Comparison of ENCODE assay signal across 27 cellular contexts in genomic region chr1:29321176-29321575, GRCh38.
"Had no signal": no experiment of that assay in that cellular context is flagged by ENCODE, and none has a peak within 500 bp of the region (broad histone marks: within the 10 kb centered on the region; RNA-seq: fewer than 3 reads in every experiment).

No MANE protein-coding gene starts in this region.

- H3K4me3 Mint-ChIP-seq: naive thymus-derived CD4-positive, alpha-beta T cell; natural killer cell; nephron; neural progenitor cell; stimulated activated effector memory CD8-positive, alpha-beta T cell treated with anti-CD3 and anti-CD28 coated beads, Interleukin-12 subunit alpha, Interleukin-12 subunit beta, amount 100 ng/mL, for 72 hours; stimulated activated naive B cell treated with anti-CD40 and anti-IgM and Interleukin-4, amounts not matched to agents 10 μg/mL and 1 μg/mL and 100 μg/mL, for 72 hours; stimulated activated naive CD8-positive, alpha-beta T cell treated with anti-CD3 and anti-CD28 coated beads, Interleukin-15, Interleukin-2, amounts not matched to agents 100 ng/mL and 50 ng/mL, for 24 hours had no signal

- H3K4me1 ChIP-seq: pancreas, psoas muscle, sigmoid colon, stomach, thyroid gland, tibial nerve, upper lobe of right lung, uterus had no signal

- H3K4me3 ChIP-seq: neural progenitor cell, pancreas, psoas muscle, right lobe of liver, sigmoid colon, stomach, thoracic aorta, thyroid gland, tibial nerve, upper lobe of right lung, uterus had no signal

- H3K27me3 Mint-ChIP-seq: naive thymus-derived CD4-positive, alpha-beta T cell; progenitor cell of endocrine pancreas; stimulated activated naive CD8-positive, alpha-beta T cell treated with anti-CD3 and anti-CD28 coated beads, Interleukin-15, Interleukin-2, amounts not matched to agents 100 ng/mL and 50 ng/mL, for 24 hours had no signal

- H3K9me3 Mint-ChIP-seq: naive thymus-derived CD4-positive, alpha-beta T cell; natural killer cell; nephron; neural progenitor cell; stimulated activated effector memory CD8-positive, alpha-beta T cell treated with anti-CD3 and anti-CD28 coated beads, Interleukin-12 subunit alpha, Interleukin-12 subunit beta, amount 100 ng/mL, for 72 hours; stimulated activated naive B cell treated with anti-CD40 and anti-IgM and Interleukin-4, amounts not matched to agents 10 μg/mL and 1 μg/mL and 100 μg/mL, for 72 hours; stimulated activated naive CD8-positive, alpha-beta T cell treated with anti-CD3 and anti-CD28 coated beads, Interleukin-15, Interleukin-2, amounts not matched to agents 100 ng/mL and 50 ng/mL, for 24 hours had no signal

- H3K9me3 ChIP-seq: pancreas, psoas muscle, right lobe of liver, sigmoid colon, stomach, thoracic aorta, thyroid gland, tibial nerve, upper lobe of right lung, uterus had no signal

- ATAC-seq: naive thymus-derived CD4-positive, alpha-beta T cell; natural killer cell; psoas muscle; right cardiac atrium; right lobe of liver; stimulated activated effector memory CD8-positive, alpha-beta T cell treated with anti-CD3 and anti-CD28 coated beads, Interleukin-12 subunit alpha, Interleukin-12 subunit beta, amount 100 ng/mL, for 72 hours; upper lobe of right lung had no signal

- H3K27ac Mint-ChIP-seq: naive thymus-derived CD4-positive, alpha-beta T cell; natural killer cell; nephron; progenitor cell of endocrine pancreas; stimulated activated effector memory CD8-positive, alpha-beta T cell treated with anti-CD3 and anti-CD28 coated beads, Interleukin-12 subunit alpha, Interleukin-12 subunit beta, amount 100 ng/mL, for 72 hours; stimulated activated naive B cell treated with anti-CD40 and anti-IgM and Interleukin-4, amounts not matched to agents 10 μg/mL and 1 μg/mL and 100 μg/mL, for 72 hours; stimulated activated naive CD8-positive, alpha-beta T cell treated with anti-CD3 and anti-CD28 coated beads, Interleukin-15, Interleukin-2, amounts not matched to agents 100 ng/mL and 50 ng/mL, for 24 hours had no signal

- H3K4me1 Mint-ChIP-seq: naive thymus-derived CD4-positive, alpha-beta T cell; natural killer cell; nephron; stimulated activated naive B cell treated with anti-CD40 and anti-IgM and Interleukin-4, amounts not matched to agents 10 μg/mL and 1 μg/mL and 100 μg/mL, for 72 hours had no signal

- H3K36me3 ChIP-seq: neural progenitor cell, pancreas, right lobe of liver, upper lobe of right lung, uterus had no signal

- DNase-seq: naive thymus-derived CD4-positive, alpha-beta T cell; natural killer cell; occipital lobe; pancreas; psoas muscle; right cardiac atrium; right lobe of liver; small intestine; stimulated activated CD4-positive, alpha-beta T cell treated with anti-CD3 and anti-CD28 coated beads, Interleukin-15, amount 100 ng/mL, for 24 hours; stimulated activated CD4-positive, alpha-beta T cell treated with anti-CD3 and anti-CD28 coated beads, Interleukin-2, amount 100 ng/mL, for 24 hours; stimulated activated CD4-positive, alpha-beta T cell treated with anti-CD3 and anti-CD28 coated beads, Interleukin-2, amount 100 ng/mL, for 48 hours; stimulated activated CD4-positive, alpha-beta T cell treated with anti-CD3 and anti-CD28 coated beads, Interleukin-4, amount 100 ng/mL, for 24 hours; stimulated activated naive B cell treated with anti-CD40 and anti-IgM and Interleukin-4, amounts not matched to agents 10 μg/mL and 1 μg/mL and 100 μg/mL, for 72 hours; stimulated activated naive CD4-positive, alpha-beta T cell treated with Interleukin-2 at 50 U/mL for 16 hours; stomach; thyroid gland; trophoblast cell; uterus had no signal

- H3K36me3 Mint-ChIP-seq: naive thymus-derived CD4-positive, alpha-beta T cell; natural killer cell; stimulated activated effector memory CD8-positive, alpha-beta T cell treated with anti-CD3 and anti-CD28 coated beads, Interleukin-12 subunit alpha, Interleukin-12 subunit beta, amount 100 ng/mL, for 72 hours; stimulated activated naive B cell treated with anti-CD40 and anti-IgM and Interleukin-4, amounts not matched to agents 10 μg/mL and 1 μg/mL and 100 μg/mL, for 72 hours had no signal

- H3K27me3 ChIP-seq: neural progenitor cell, pancreas, right lobe of liver, sigmoid colon, stomach, thyroid gland, tibial nerve, upper lobe of right lung, uterus had no signal
